20 cellular contexts compared by ENCODE assay signal in the genomic region with DNA sequence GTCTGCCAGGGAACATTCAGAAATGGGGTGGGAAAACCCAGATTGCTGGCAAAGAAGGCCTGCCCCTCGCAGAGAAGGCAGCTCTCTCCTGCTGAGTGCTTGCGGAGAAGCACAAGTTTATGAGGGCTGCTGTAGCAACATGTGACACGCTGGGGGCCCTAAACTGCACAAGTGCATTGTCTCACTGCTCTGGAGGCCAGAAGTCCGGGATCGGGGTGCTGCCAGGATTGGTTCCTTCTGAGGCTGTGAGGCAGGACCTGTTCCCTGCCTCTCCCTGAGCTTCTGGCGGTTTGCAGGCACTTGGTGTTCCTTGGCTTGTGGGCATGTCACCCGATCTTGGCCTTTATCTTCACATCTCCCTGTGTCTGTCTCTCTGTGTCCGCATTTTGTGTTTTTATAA.
"Had no signal": no experiment of that assay in that cellular context is flagged by ENCODE, and none has a peak within 500 bp of the region (broad histone marks: within the 10 kb centered on the region; RNA-seq: fewer than 3 reads in every experiment).

No MANE protein-coding gene starts in this region.

- H3K27me3 ChIP-seq: adrenal gland, breast epithelium, gastroesophageal sphincter, heart left ventricle, neutrophil, pancreas, tibial artery had no signal

- FAIRE-seq: astrocyte, pancreas had no signal

- H3K4me1 ChIP-seq: adrenal gland, breast epithelium, tibial artery had no signal

- H3K9me3 ChIP-seq: adrenal gland, breast epithelium, gastroesophageal sphincter, heart left ventricle, neutrophil, pancreas, tibial artery had no signal

- H3K4me3 ChIP-seq: adrenal gland, breast epithelium, gastroesophageal sphincter, heart left ventricle, pancreas, tibial artery had no signal

- H3K27ac ChIP-seq: adrenal gland, gastroesophageal sphincter, neutrophil, pancreas, tibial artery had no signal

- H3K36me3 ChIP-seq: adrenal gland, breast epithelium, gastroesophageal sphincter, heart left ventricle, neutrophil, pancreas, tibial artery had no signal

- DNase-seq: activated CD4-positive, alpha-beta T cell treated with anti-CD3 and anti-CD28 coated beads, Interleukin-2, amount 50 U/mL, for 4 hours; activated gamma-delta T cell treated with Interleukin-2 at 50 U/mL for 16 hours; activated T-cell treated with anti-CD3 and anti-CD28 coated beads, Interleukin-2, amount 50 U/mL, for 72 hours; adrenal gland; cerebellar nuclear complex; effector CD4-positive, alpha-beta T cell; immature natural killer cell; mesendoderm; natural killer cell; stimulated activated CD4-positive, alpha-beta T cell treated with anti-CD3 and anti-CD28 coated beads, Interleukin-12 subunit alpha, Interleukin-12 subunit beta, amount 100 ng/mL, for 4 hours; stimulated activated CD4-positive, alpha-beta T cell treated with anti-CD3 and anti-CD28 coated beads, Interleukin-1b, Interleukin-23, amount 100 ng/mL, for 48 hours; stimulated activated CD8-positive, alpha-beta memory T cell treated with anti-CD3 and anti-CD28 coated beads, Interleukin-4, amount 100 ng/mL, for 48 hours; stimulated activated naive CD4-positive, alpha-beta T cell; tibial artery had no signal
